20 cellular contexts compared by ENCODE assay signal in the genomic region with DNA sequence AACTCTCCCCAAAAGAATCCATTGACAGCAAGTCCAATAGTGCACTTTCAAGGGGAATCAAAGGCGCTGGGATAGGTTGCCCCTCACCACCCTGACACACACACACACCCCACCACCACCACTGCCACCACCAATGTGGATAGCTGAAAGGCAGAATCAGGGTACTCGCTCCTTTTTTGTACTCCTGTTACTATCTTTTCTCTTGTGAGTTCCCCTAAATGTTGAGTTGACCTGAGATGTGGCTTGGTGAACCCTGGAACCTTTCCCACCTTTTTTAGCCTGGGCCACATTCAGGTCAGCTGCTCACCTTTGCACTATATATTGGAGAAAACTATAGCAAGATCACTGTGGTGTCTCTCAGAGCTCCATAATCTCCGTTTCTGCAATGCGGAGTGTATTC. TPM values are rescaled to one million over a fixed set of nuclear protein-coding genes. Genes with fewer than 3 reads are reported as not detected.
"Had no signal": no experiment of that assay in that cellular context is flagged by ENCODE, and none has a peak within 500 bp of the region (broad histone marks: within the 10 kb centered on the region; RNA-seq: fewer than 3 reads in every experiment).

No MANE protein-coding gene starts in this region.

- H3K27ac Mint-ChIP-seq: immature natural killer cell, natural killer cell had no signal

- H3K27ac ChIP-seq: cardiac muscle cell, testis had no signal

- H3K4me3 Mint-ChIP-seq: immature natural killer cell, natural killer cell had no signal

- H3K27me3 ChIP-seq: cardiac muscle cell, testis had no signal

- H3K36me3 ChIP-seq: cardiac muscle cell, heart left ventricle, stomach had no signal

- H3K4me3 ChIP-seq: cardiac muscle cell, heart left ventricle, mucosa of descending colon, stomach, testis had no signal

- H3K36me3 Mint-ChIP-seq: immature natural killer cell, natural killer cell had no signal

- H3K4me1 Mint-ChIP-seq: immature natural killer cell, natural killer cell had no signal

- H3K4me1 ChIP-seq: stomach, testis had no signal

- ATAC-seq: activated CD4-positive, CD25-positive, alpha-beta regulatory T cell treated with anti-CD3 and anti-CD28 coated beads, Interleukin-2, amount 50 U/mL, for 24 hours; left colon had no signal

- H3K9me3 Mint-ChIP-seq: natural killer cell had no signal

- DNase-seq: activated CD4-positive, alpha-beta T cell treated with anti-CD3 and anti-CD28 coated beads, Interleukin-2, amount 50 U/mL, for 4 hours; activated naive CD4-positive, alpha-beta T cell treated with anti-CD3 and anti-CD28 coated beads, Interleukin-2, amount 50 U/mL, for 16 hours; activated T-cell treated with anti-CD3 and anti-CD28 coated beads, Interleukin-2, amount 50 U/mL, for 1 hour; immature natural killer cell; natural killer cell; stimulated activated CD4-positive, alpha-beta T cell treated with anti-CD3 and anti-CD28 coated beads, Interleukin-1b, Interleukin-23, amount 100 ng/mL, for 48 hours; T-helper 9 cell had no signal

- H3K9me3 ChIP-seq: mucosa of descending colon, testis had no signal

RNA-seq across cellular contexts. Expression of a gene that starts 3.9 kb away (rescaled TPM):
- total RNA-seq: astrocyte, cardiac muscle cell, fibroblast of lung had no signal
- polyA plus RNA-seq: fibroblast of lung had no signal

RNA-seq across cellular contexts. Expression of a gene that starts 11.6 kb away (rescaled TPM):
- total RNA-seq: astrocyte, cardiac muscle cell, fibroblast of lung, testis, ureter had no signal
- polyA plus RNA-seq: cardiac muscle cell, fibroblast of lung had no signal

RNA-seq across cellular contexts. Expression of a gene that starts 29.3 kb away (rescaled TPM):
- total RNA-seq: astrocyte, cardiac muscle cell, fibroblast of lung, frontal cortex, heart left ventricle, left colon, mucosa of descending colon, natural killer cell, posterior vena cava, stomach, testis, ureter had no signal
- polyA plus RNA-seq: adipose tissue, cardiac muscle cell, fibroblast of lung, heart left ventricle, immature natural killer cell had no signal

RNA-seq across cellular contexts. Expression of a gene that starts 29.3 kb away (rescaled TPM):
- total RNA-seq: fibroblast of lung had no signal
- polyA plus RNA-seq: cardiac muscle cell, fibroblast of lung had no signal

RNA-seq across cellular contexts. Expression of a gene that starts 38.4 kb away (rescaled TPM):
- total RNA-seq: astrocyte, cardiac muscle cell, fibroblast of lung, frontal cortex, heart left ventricle, left colon, mucosa of descending colon, natural killer cell, posterior vena cava, stomach had no signal
- polyA plus RNA-seq: adipose tissue, fibroblast of lung, heart left ventricle, immature natural killer cell had no signal
